Comparison of ENCODE assay signal across 8 cellular contexts in the genomic region with DNA sequence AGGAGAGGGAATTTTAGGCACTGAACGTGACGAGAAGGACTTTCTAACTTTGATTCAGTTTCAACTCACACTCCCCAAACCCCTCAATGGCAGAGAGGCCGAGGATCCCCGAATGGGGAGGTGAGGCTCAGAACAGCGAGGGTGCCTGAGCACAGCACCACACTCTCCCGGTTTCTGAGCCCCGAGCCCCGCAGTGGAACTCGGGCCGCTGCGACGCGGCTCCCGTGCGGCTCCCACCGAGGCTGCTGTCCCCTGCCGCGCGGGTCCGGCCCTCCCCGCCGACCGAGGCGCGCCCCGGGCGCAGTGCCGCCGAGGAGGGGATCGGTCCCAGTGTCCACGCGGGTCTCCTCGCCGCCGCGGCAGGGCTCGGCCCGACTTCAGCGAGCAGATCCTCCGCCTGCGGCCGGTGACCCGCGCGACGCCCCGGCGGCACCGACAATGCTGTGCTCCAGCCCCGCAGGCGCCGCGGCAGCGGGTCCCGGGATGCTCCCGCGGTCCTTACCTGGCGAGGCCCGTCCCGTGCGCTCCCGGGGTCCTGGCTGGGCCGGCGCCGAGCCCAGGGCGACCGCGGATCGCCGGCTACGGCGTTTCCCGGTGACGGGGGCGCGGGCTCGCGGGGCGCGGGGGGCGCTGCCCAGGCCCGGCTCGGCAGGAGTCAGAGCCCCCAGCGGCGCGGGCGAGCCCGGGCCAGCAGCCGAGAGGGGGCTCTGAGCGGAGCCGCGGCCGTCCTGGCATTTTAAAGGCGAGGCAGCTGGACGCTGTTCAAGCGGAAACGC. TPM values are rescaled to one million over a fixed set of nuclear protein-coding genes. Genes with fewer than 3 reads are reported as not detected.
A peak's percentile ranks its signal among the peaks of the same experiment; 100 is the strongest.
DNase-seq lines count a peak whose midpoint lies in the region; ATAC-seq and TF ChIP-seq lines count a peak whose summit lies in the region.

CTXND1 (minus strand) TSS at position 709 of the 776 bp plus-strand sequence. CDS start 50,264 bp downstream, outside the sequence.

- no peak within 1 kb of the TSS for H3K23ac ChIP-seq in trophoblast cell (ENCODE audit: low read length)

- no peak within 1 kb of the TSS for H2BK12ac ChIP-seq in trophoblast cell (ENCODE audit: low read length)

- H3K14ac ChIP-seq in trophoblast cell (ENCODE audit: low read length) = no peak within 1 kb of the TSS

- H3K4me3 Mint-ChIP-seq in Caco-2 (ENCODE audit: unreplicated experiment) = peak within 1 kb of the TSS; percentile 71

- H4K91ac ChIP-seq in trophoblast cell (ENCODE audit: low read depth, low read length) = no peak within 1 kb of the TSS

- no peak for TF ChIP-seq CTCF in Caco-2 (IDR thresholded peaks at IDR 0.05; ENCODE audit: insufficient read depth in 1 of 2, low read depth in 1 of 2, low read length in 1 of 2, severe bottlenecking in 1 of 2, unreplicated experiment in 1 of 2)
- no peak for TF ChIP-seq CTCF in heart left ventricle (IDR thresholded peaks at IDR 0.05)

- H3K79me2 ChIP-seq in trophoblast cell (ENCODE audit: control insufficient read depth, insufficient read depth, low read length, poor library complexity) = no peaks in the 10 kb centered on the region

- no peak within 1 kb of the TSS for H2BK5ac ChIP-seq in trophoblast cell (ENCODE audit: low read depth, low read length, poor library complexity)

- H3K27ac ChIP-seq in SJSA1 (no peak within 1 kb of the TSS), heart left ventricle (peak within 1 kb of the TSS in 9 of 12 donors; percentile 10 to 72 (median 46)), trophoblast cell (ENCODE audit: low read depth, low read length) (no peak within 1 kb of the TSS)

- H3K9me3 ChIP-seq in Caco-2 (no peaks in the 10 kb centered on the region), SJSA1 (replicated peaks) (no peaks in the 10 kb centered on the region), heart left ventricle (no peaks in the 10 kb centered on the region), trophoblast cell (ENCODE audit: insufficient read depth, low read depth, low read length) (no peaks in the 10 kb centered on the region)

- H4K12ac ChIP-seq in trophoblast cell (ENCODE audit: low read depth, low read length) = no peak within 1 kb of the TSS

- H3K36me3 ChIP-seq in Caco-2 (ENCODE audit: control insufficient read depth, insufficient read depth, low read length) (no peaks in the 10 kb centered on the region), SJSA1 (no peaks in the 10 kb centered on the region), heart left ventricle (no peaks in the 10 kb centered on the region), trophoblast cell (ENCODE audit: control insufficient read depth in 1 of 2, insufficient read depth in 2 of 2, low read length in 2 of 2) (no peaks in the 10 kb centered on the region)

- POLR2A ChIA-PET in Caco-2 (lab: Charles Lee) = no interaction called here

- 1 to 4% (median 1%) methylated on average over 19 to 97 of the region's 97 CpGs for WGBS in heart left ventricle, 4 donors
- no CpG with 5 or more reads among the region's 97 CpGs for WGBS in trophoblast cell (ENCODE audit: extremely low coverage, insufficient coverage, insufficient read length)

- peaks cover 6% of the 10 kb centered on the region for H3K27me3 Mint-ChIP-seq in Caco-2 (ENCODE audit: insufficient read depth, unreplicated experiment)

- peak within 1 kb of the TSS; percentile 99 for H3K4me2 ChIP-seq in trophoblast cell (ENCODE audit: low read length)

- H3K4me1 Mint-ChIP-seq in Caco-2 (ENCODE audit: low read depth, unreplicated experiment) = peaks cover 8% of the 10 kb centered on the region

- no peak within 1 kb of the TSS for H3K4ac ChIP-seq in trophoblast cell (ENCODE audit: low read depth, low read length)

- no peaks in the 10 kb centered on the region for H3K9me3 Mint-ChIP-seq in Caco-2 (ENCODE audit: unreplicated experiment)

- BruUV-seq in Caco-2 (replicated peaks; lab: Mats Ljungman, UMichigan) = no TSS peak

- no peak within 1 kb of the TSS for H4K8ac ChIP-seq in trophoblast cell (ENCODE audit: low read depth, low read length)

- ATAC-seq in heart left ventricle = peak in 3 of 4 donors; percentile 39 to 64 (median 59)
- no peak for ATAC-seq in HG03108 (IDR thresholded peaks at IDR 0.05; ENCODE audit: unreplicated experiment)

- H2BK120ac ChIP-seq in trophoblast cell (ENCODE audit: insufficient read depth, low read length, poor library complexity) = no peak within 1 kb of the TSS

- intact Hi-C loops in Caco-2 (cut with micrococcal nuclease; ENCODE audit: unreplicated experiment) = no loop called here
- intact Hi-C loops in heart left ventricle (cut with DNase I) = no loop called here

- H3K27me3 ChIP-seq in Caco-2 (replicated peaks; ENCODE audit: control insufficient read depth, insufficient read depth, low read length) (no peaks in the 10 kb centered on the region), SJSA1 (replicated peaks) (peaks cover 68% of the 10 kb centered on the region), heart left ventricle (peaks cover 9 to 82% (median 20%) of the 10 kb centered on the region in 9 donors), trophoblast cell (ENCODE audit: insufficient read depth, low read length) (peaks cover 12% of the 10 kb centered on the region)

- H3K4me3 ChIP-seq in Caco-2 (ENCODE audit: low read depth, low read length) = peak within 1 kb of the TSS; percentile 52
- H3K4me3 ChIP-seq in SJSA1 = peak within 1 kb of the TSS; percentile 12
- peak within 1 kb of the TSS; percentile 34 to 68 (median 47) for H3K4me3 ChIP-seq in heart left ventricle
- peak within 1 kb of the TSS; percentile 61 for H3K4me3 ChIP-seq in trophoblast cell (ENCODE audit: low read depth, low read length)

- TF ChIP-seq POLR2A in heart left ventricle (IDR thresholded peaks at IDR 0.05) = no peak

- peak in 1 of 2 experiments; percentile 17 for DNase-seq in Caco-2
- DNase-seq in SJSA1 (ENCODE audit: low read depth in 1 of 2, low spot score in 2 of 2) = no peak
- DNase-seq in heart left ventricle = peak in 1 of 5 donors; percentile 62
- DNase-seq in trophoblast cell = no peak
- no peak for DNase-seq in NCI-H187 treated with DMSO at 0.1 percent for 48 hours (lab: John Stamatoyannopoulos, UW)
- no peak for DNase-seq in RPMI8226
- DNase-seq in kidney tubule cell (ENCODE audit: low spot score) = no peak

- H3K4me1 ChIP-seq in Caco-2 (peaks cover 33% of the 10 kb centered on the region), SJSA1 (replicated peaks) (peaks cover 7% of the 10 kb centered on the region), heart left ventricle (peaks cover 0 to 13% (median 3%) of the 10 kb centered on the region in 12 donors), trophoblast cell (ENCODE audit: control insufficient read depth in 1 of 2, insufficient read depth in 2 of 2, low read length in 2 of 2) (peaks cover 0 to 4% of the 10 kb centered on the region in 2 experiments)

- no peak within 1 kb of the TSS for H2AFZ ChIP-seq in trophoblast cell (ENCODE audit: insufficient read depth, low read length, poor library complexity)

- CTCF ChIA-PET in Caco-2 (lab: Charles Lee) = no interaction called here

- no peak within 1 kb of the TSS for H3K9ac ChIP-seq in trophoblast cell (ENCODE audit: low read length)

- H3K27ac Mint-ChIP-seq in Caco-2 (ENCODE audit: unreplicated experiment) = no peak within 1 kb of the TSS

- H3K36me3 Mint-ChIP-seq in Caco-2 (ENCODE audit: insufficient read depth, unreplicated experiment) = no peaks in the 10 kb centered on the region

- no peak within 1 kb of the TSS for H3K18ac ChIP-seq in trophoblast cell (ENCODE audit: low read length)

- no peak within 1 kb of the TSS for H2AK5ac ChIP-seq in trophoblast cell (ENCODE audit: low read length)

- no peaks in the 10 kb centered on the region for H3K79me1 ChIP-seq in trophoblast cell (ENCODE audit: low read length)

RNA-seq across cellular contexts. Expression of gene CTXND1, which starts in this region (rescaled TPM):
- total RNA-seq in Caco-2 (2022) (0.05 and 0.14 TPM in 2 replicates), heart left ventricle (1 to 10 TPM in 7 of 9 donors, under 1 TPM in 2; 0.14 to 9.5 (median 3.4) TPM)
- total RNA-seq in SJSA1 (2014; rRNA removed; shearing (Covaris generic)) = not detected in 2 replicates
- polyA plus RNA-seq in heart left ventricle = 1 to 10 TPM; 1.1 to 2.9 TPM
- polyA plus RNA-seq in trophoblast cell (2013) = 0.18 and 0.19 TPM in 2 replicates

Comparison
In these comparisons a context has a peak if more than half of its experiments do, and no peak if none do; other contexts are left out.
1. H3K27ac ChIP-seq: peak in heart left ventricle (9 of 12); none in SJSA1 (single experiment) and trophoblast cell (single experiment).
2. Peak in every context shown above with its lines, with median percentiles within 50 percentile points of each other: H3K4me3 ChIP-seq.